Comparison of ENCODE assay signal across 8 cellular contexts in genomic region chr10:114876602-114877300, GRCh38. TPM values are rescaled to one million over a fixed set of nuclear protein-coding genes. Genes with fewer than 3 reads are reported as not detected.
DNase-seq lines count a peak whose midpoint lies in the region; ATAC-seq lines count a peak whose summit lies in the region.

No MANE protein-coding gene starts in this region.

- no peaks in the 10 kb centered on the region for H3K9me3 ChIP-seq in neuronal stem cell (replicated peaks in 1 of 2; ENCODE audit: control insufficient read depth in 2 of 2, insufficient read depth in 1 of 2, low read depth in 1 of 2, low read length in 2 of 2)

- H2BK5ac ChIP-seq in neuronal stem cell (ENCODE audit: low read length), result no peak overlapping the region

- no peaks in the 10 kb centered on the region for H3K79me1 ChIP-seq in neuronal stem cell (ENCODE audit: low read depth, low read length)

- no peak overlapping the region for H4K91ac ChIP-seq in neuronal stem cell (ENCODE audit: low read depth, low read length, poor library complexity)

- in situ Hi-C loops in Caki2 (cut with HindIII; ENCODE audit: low pct_unique_long_range_greater_than_20kb, low sequenced_read_pairs), result no loop called here

- no peaks in the 10 kb centered on the region for H3K27me3 ChIP-seq in neuronal stem cell (ENCODE audit: control insufficient read depth in 3 of 3, insufficient read depth in 3 of 3, low read depth in 1 of 3, low read length in 3 of 3)

- no peak overlapping the region for H3K4me2 ChIP-seq in neuronal stem cell (ENCODE audit: insufficient read depth, low read length, poor library complexity, severe bottlenecking)

- no peak overlapping the region for H3K4ac ChIP-seq in neuronal stem cell (ENCODE audit: low read length)

- no peak overlapping the region for H2AK5ac ChIP-seq in neuronal stem cell (ENCODE audit: low read depth, low read length)

- no peak overlapping the region for H2BK120ac ChIP-seq in neuronal stem cell (ENCODE audit: low read depth, low read length)

- peak; percentile 66 for DNase-seq in Caki2 (ENCODE audit: low read depth)
- DNase-seq in NCI-H345 (lab: John Stamatoyannopoulos, UW), result peak; percentile 48
- DNase-seq in activated CD8-positive, alpha-beta memory T cell treated with anti-CD3 and anti-CD28 coated beads for 24 hours, result peak; percentile 64
- DNase-seq in fibroblast of peridontal ligament (ENCODE audit: extremely low read depth), result peak; percentile 59
- peak; percentile 59 for DNase-seq in neuronal stem cell (ENCODE audit: low spot score)
- no peak for DNase-seq in mesenteric fat pad (ENCODE audit: low spot score)

- WGBS in neuronal stem cell (ENCODE audit: extremely low coverage in 2 of 2, insufficient read length in 2 of 2, insufficient replicate concordance in 1 of 2), 2 donors, result no CpG with 5 or more reads among the region's 20 CpGs

- H3K9ac ChIP-seq in neuronal stem cell (ENCODE audit: low read depth, low read length, poor library complexity), result no peak overlapping the region

- H3K4me3 ChIP-seq in neuronal stem cell (ENCODE audit: low read length in 2 of 2), result no peak overlapping the region

- H2BK15ac ChIP-seq in neuronal stem cell (ENCODE audit: low read length), result no peak overlapping the region

- H3K14ac ChIP-seq in neuronal stem cell (ENCODE audit: low read length), result no peak overlapping the region

- peaks cover 0 to 10% of the 10 kb centered on the region in 2 donors for H3K4me1 ChIP-seq in neuronal stem cell (ENCODE audit: control insufficient read depth in 2 of 2, insufficient read depth in 1 of 2, low read depth in 1 of 2, low read length in 2 of 2)

- H3K27ac ChIP-seq in neuronal stem cell (replicated peaks; ENCODE audit: low read length), result no peak overlapping the region

- H3K18ac ChIP-seq in neuronal stem cell (ENCODE audit: low read length), result no peak overlapping the region

- no peak overlapping the region for H2BK12ac ChIP-seq in neuronal stem cell (ENCODE audit: low read length)

- no peak overlapping the region for H3K23ac ChIP-seq in neuronal stem cell (ENCODE audit: low read depth, low read length, poor library complexity)

- no peak overlapping the region for H4K8ac ChIP-seq in neuronal stem cell (ENCODE audit: low read depth, low read length)

- ATAC-seq in GM19035 (IDR thresholded peaks at IDR 0.05; ENCODE audit: unreplicated experiment), result peak; percentile 73
- ATAC-seq in HG03095 (IDR thresholded peaks at IDR 0.05; ENCODE audit: unreplicated experiment), result peak; percentile 68

- no peaks in the 10 kb centered on the region for H3K36me3 ChIP-seq in neuronal stem cell (replicated peaks in 1 of 2; ENCODE audit: control insufficient read depth in 2 of 2, insufficient read depth in 2 of 2, low read length in 2 of 2)

- H2AFZ ChIP-seq in neuronal stem cell (ENCODE audit: low read length), result peak overlapping the region; percentile 84

RNA-seq across cellular contexts. Expression of gene FHIP2A, which starts 55.2 kb away (rescaled TPM):
- 10.2 and 11.8 TPM in 2 replicates for total RNA-seq in Caki2 (2014; rRNA removed; shearing (Covaris generic); ENCODE audit: low replicate concordance)
- polyA plus RNA-seq in neuronal stem cell (2013, experiment 1 of 2), result 8.2 TPM
- polyA plus RNA-seq in neuronal stem cell (2013, experiment 2 of 2), result 8.4 TPM
- total RNA-seq in mesenteric fat pad, result 36.3 TPM
